Comparison of ENCODE assay signal across 19 cellular contexts in genomic region chr13:26952551-26953138, GRCh38.
DNase-seq lines count a peak whose midpoint lies in the region; ATAC-seq, FAIRE-seq and TF ChIP-seq lines count a peak whose summit lies in the region.
"Had no signal": no experiment of that assay in that cellular context is flagged by ENCODE, and none has a peak within 500 bp of the region (broad histone marks: within the 10 kb centered on the region; RNA-seq: fewer than 3 reads in every experiment).

No MANE protein-coding gene starts in this region.

- TF ChIP-seq CTCF in Loucy (conservative IDR thresholded peaks at IDR 0.05; ENCODE audit: low read length) (no peak), pancreas (IDR thresholded peaks at IDR 0.05) (no peak), GM10266 (IDR thresholded peaks at IDR 0.05; ENCODE audit: control insufficient read depth, insufficient read depth, low read depth, missing control alignments) (no peak)

- H3K27me3 ChIP-seq in Loucy (ENCODE audit: insufficient read depth, low read length, poor library complexity, severe bottlenecking), result no peaks in the 10 kb centered on the region
- no peaks in the 10 kb centered on the region for H3K27me3 ChIP-seq in duodenal mucosa (ENCODE audit: control insufficient read depth in 1 of 2, insufficient read depth in 2 of 2, low read length in 2 of 2)
- no peaks in the 10 kb centered on the region for H3K27me3 ChIP-seq in pancreas
- H3K27me3 ChIP-seq: SJSA1 had no signal

- no peak for ATAC-seq in pancreas
- ATAC-seq in GM18511 (IDR thresholded peaks at IDR 0.05; ENCODE audit: unreplicated experiment), result no peak

- 87 to 91% methylated on average over 12 of the region's 12 CpGs for WGBS in pancreas, 2 donors

- no peaks in the 10 kb centered on the region for H3K79me2 ChIP-seq in Loucy (ENCODE audit: insufficient read depth, low read length)

- peak overlapping the region; percentile 70 for H3K27ac ChIP-seq in duodenal mucosa (ENCODE audit: low read depth, low read length)
- H3K27ac ChIP-seq in pancreas, result peak overlapping the region; percentile 58 to 87 (median 82)
- H3K27ac ChIP-seq: C4-2B, SJSA1 had no signal

- H3K4me3 ChIP-seq in Loucy (ENCODE audit: low read length, poor library complexity, severe bottlenecking) (peak overlapping the region; percentile 16), duodenal mucosa (ENCODE audit: low read depth in 1 of 2, low read length in 2 of 2) (no peak overlapping the region), pancreas (no peak overlapping the region)
- H3K4me3 ChIP-seq: HAP-1, SJSA1 had no signal

- H3K9me3 ChIP-seq in Loucy (ENCODE audit: insufficient read depth, low read depth, low read length) (no peaks in the 10 kb centered on the region), duodenal mucosa (ENCODE audit: control insufficient read depth in 1 of 2, low read length in 2 of 2) (no peaks in the 10 kb centered on the region), pancreas (no peaks in the 10 kb centered on the region)
- H3K9me3 ChIP-seq: HAP-1, SJSA1 had no signal

- no peak for FAIRE-seq in pancreas (lab: Jason Lieb, UNC)
- FAIRE-seq: A204.1, GM19239 had no signal

- intact Hi-C loops in pancreas (cut with DNase I), result no loop called here

- H3F3A ChIP-seq in Loucy (ENCODE audit: low read depth), result no peaks in the 10 kb centered on the region

- DNase-seq in A172 (ENCODE audit: low spot score), result peak; percentile 61
- DNase-seq in pancreas, result peak in 1 of 6 donors; percentile 55
- DNase-seq in GM10266 (ENCODE audit: extremely low spot score), result no peak
- DNase-seq in activated T-cell treated with anti-CD3 and anti-CD28 coated beads, Interleukin-2, amount 50 U/mL, for 1 hour, result no peak
- no peak for DNase-seq in nucleus accumbens (lab: John Stamatoyannopoulos, UW)
- DNase-seq: DMS153, NCI-H1092, NCI-H1694 treated with DMSO at 0.1 percent for 48 hours, NCI-H2171, NCI-H446 treated with DMSO at 0.1 percent for 48 hours, NCI-H748 treated with DMSO at 0.1 percent for 48 hours had no signal

- H3K9me2 ChIP-seq in Loucy (replicated peaks; ENCODE audit: low read depth, low read length), result no peaks in the 10 kb centered on the region

- H3K36me3 ChIP-seq in Loucy (ENCODE audit: insufficient read depth, low read length), result no peaks in the 10 kb centered on the region
- no peaks in the 10 kb centered on the region for H3K36me3 ChIP-seq in duodenal mucosa (ENCODE audit: control insufficient read depth in 1 of 2, insufficient read depth in 2 of 2, low read length in 2 of 2)
- no peaks in the 10 kb centered on the region for H3K36me3 ChIP-seq in pancreas
- H3K36me3 ChIP-seq: HAP-1, SJSA1 had no signal

- H3K4me1 ChIP-seq in Loucy (ENCODE audit: insufficient read depth, low read length, poor library complexity, severe bottlenecking), result peaks cover 76% of the 10 kb centered on the region
- peaks cover 77 to 82% of the 10 kb centered on the region in 2 donors for H3K4me1 ChIP-seq in duodenal mucosa (ENCODE audit: control insufficient read depth in 1 of 2, insufficient read depth in 2 of 2, low read length in 2 of 2)
- peaks cover 36 to 43% (median 38%) of the 10 kb centered on the region in 3 donors for H3K4me1 ChIP-seq in pancreas
- H3K4me1 ChIP-seq: HAP-1, SJSA1 had no signal

- peak overlapping the region; percentile 33 for H3K4me2 ChIP-seq in Loucy (ENCODE audit: low read depth, low read length, poor library complexity, severe bottlenecking)

- H3K9ac ChIP-seq in Loucy (ENCODE audit: low read depth, low read length, poor library complexity, severe bottlenecking), result peak overlapping the region; percentile 55
- peak overlapping the region in 1 of 2 donors; percentile 1 for H3K9ac ChIP-seq in duodenal mucosa (ENCODE audit: low read depth in 1 of 2, low read length in 2 of 2)

- H2AFZ ChIP-seq in Loucy (ENCODE audit: low read length), result peak overlapping the region; percentile 41; the same call in 1 of the 2 replicates

- H4K20me1 ChIP-seq in Loucy (ENCODE audit: insufficient read depth, low read length, poor library complexity, severe bottlenecking), result no peaks in the 10 kb centered on the region
